ENCODE assay signal across 9 cellular contexts in genomic region chr5:141373673-141374317, GRCh38. TPM values are rescaled to one million over a fixed set of nuclear protein-coding genes. Genes with fewer than 3 reads are reported as not detected.
A peak's percentile ranks its signal among the peaks of the same experiment; 100 is the strongest.
DNase-seq lines count a peak whose midpoint lies in the region; ATAC-seq and TF ChIP-seq lines count a peak whose summit lies in the region.
"Had no signal": no experiment of that assay in that cellular context is flagged by ENCODE, and none has a peak within 500 bp of the region (broad histone marks: within the 10 kb centered on the region; RNA-seq: fewer than 3 reads in every experiment).

PCDHGA6 (plus strand) TSS chr5:141373891; CDS start chr5:141374084, 193 bp downstream.

- intact Hi-C loops in head of caudate nucleus (cut with DNase I): no loop called here

- no peaks in the 10 kb centered on the region for H4K20me1 ChIP-seq in GM23248 (ENCODE audit: insufficient read depth)

- H3K4me2 ChIP-seq in GM23248 (ENCODE audit: unreplicated experiment): peak within 1 kb of the TSS; percentile 80

- peak within 1 kb of the TSS; percentile 92 for H2AFZ ChIP-seq in GM23248

- peak within 1 kb of the TSS; percentile 44 for H3K27ac ChIP-seq in GM23248
- H3K27ac ChIP-seq in lung (ENCODE audit: low read depth in 1 of 2, low read length in 1 of 2): no peak within 1 kb of the TSS

- H3K4me1 ChIP-seq in GM23248 (ENCODE audit: insufficient read depth) (no peaks in the 10 kb centered on the region), lung (ENCODE audit: control insufficient read depth in 2 of 2, insufficient read depth in 2 of 2, low read length in 2 of 2) (no peaks in the 10 kb centered on the region)

- no peaks in the 10 kb centered on the region for H3F3A ChIP-seq in GM23248 (ENCODE audit: insufficient read depth)

- DNase-seq in AG04449 (ENCODE audit: low read depth, low spot score): no peak
- DNase-seq in GM23248: peak; percentile 64
- DNase-seq in astrocyte of the spinal cord (ENCODE audit: low read depth, low spot score): peak; percentile 48
- no peak for DNase-seq in lung (ENCODE audit: low spot score)
- DNase-seq in head of caudate nucleus: no peak
- DNase-seq: GF-D8 had no signal

- CTCF ChIA-PET in AG04449 (lab: Yijun Ruan, JAX): interaction anchor here (0.6 to 4.9 kb wide), 20 partner anchors 9 to 218 kb away, joined by 3 to 51 read pairs (median 6); partner anchors contain the start of genes PCDHGA4, PCDHGA5, PCDHGA7 and PCDHGA8

- H3K27me3 ChIP-seq in GM23248 (replicated peaks; ENCODE audit: insufficient read depth): no peaks in the 10 kb centered on the region
- no peaks in the 10 kb centered on the region for H3K27me3 ChIP-seq in lung (ENCODE audit: control insufficient read depth, insufficient read depth)

- POLR2A ChIA-PET in AG04449 (lab: Yijun Ruan, JAX): no interaction called here

- no peak for ATAC-seq in lung (ENCODE audit: insufficient read depth, low FRiP score)
- no peak for ATAC-seq in HG03439 (IDR thresholded peaks at IDR 0.05; ENCODE audit: unreplicated experiment)
- ATAC-seq in HG03175 (IDR thresholded peaks at IDR 0.05; ENCODE audit: unreplicated experiment): no peak
- ATAC-seq in activated CD4-positive, CD25-positive, alpha-beta regulatory T cell treated with anti-CD3 and anti-CD28 coated beads, Interleukin-2, amount 50 U/mL, for 24 hours: no peak

- H3K9me3 ChIP-seq in GM23248 (ENCODE audit: low read depth): no peaks in the 10 kb centered on the region
- peaks cover 3 to 62% of the 10 kb centered on the region in 2 donors for H3K9me3 ChIP-seq in lung (ENCODE audit: control insufficient read depth in 2 of 2, insufficient read depth in 1 of 2, low read length in 1 of 2)

- H3K9ac ChIP-seq in GM23248: peak within 1 kb of the TSS; percentile 67

- no peaks in the 10 kb centered on the region for H3K79me2 ChIP-seq in GM23248 (ENCODE audit: insufficient read depth)

- in situ Hi-C loops in GM23248 (cut with MboI): no loop called here
- in situ Hi-C loops in astrocyte of the spinal cord (cut with HindIII; ENCODE audit: low sequenced_read_pairs): no loop called here

- WGBS in GM23248 (ENCODE audit: low coverage in 1 of 2, low lambda C conversion rate in 2 of 2, missing lambda C conversion rate in 2 of 2), 2 experiments: 13 to 20% methylated on average over 27 of the region's 27 CpGs
- WGBS in lung, 2 donors: 17 to 19% methylated on average over 27 of the region's 27 CpGs

- no peak for TF ChIP-seq CTCF in AG04449 (IDR thresholded peaks at IDR 0.05; ENCODE audit: insufficient read depth, low read length, missing control alignments)
- TF ChIP-seq CTCF in astrocyte of the spinal cord (IDR thresholded peaks at IDR 0.05; ENCODE audit: low read depth, low read length): peak; percentile 58
- TF ChIP-seq CTCF in lung (IDR thresholded peaks at IDR 0.05; ENCODE audit: control extremely low read depth, extremely low read depth): no peak

- H3K36me3 ChIP-seq in GM23248 (ENCODE audit: low read depth) (no peaks in the 10 kb centered on the region), lung (ENCODE audit: control insufficient read depth in 2 of 2, insufficient read depth in 2 of 2, low read length in 2 of 2) (no peaks in the 10 kb centered on the region)

- H3K4me3 ChIP-seq in AG04449 (ENCODE audit: low read depth, low read length) (peak within 1 kb of the TSS; percentile 44), GM23248 (peak within 1 kb of the TSS; percentile 77), astrocyte of the spinal cord (ENCODE audit: low read depth, low read length) (peak within 1 kb of the TSS; percentile 38), lung (peak within 1 kb of the TSS; percentile 5)

- no peaks in the 10 kb centered on the region for H3K9me2 ChIP-seq in GM23248 (ENCODE audit: insufficient read depth)

RNA-seq across cellular contexts. Expression of gene PCDHGA6, which starts in this region (rescaled TPM):
- total RNA-seq in GM23248 (2014; rRNA removed; shearing (Covaris generic)): 5.4 and 5.8 TPM in 2 replicates
- 2.1 and 2.6 TPM in 2 replicates for polyA plus RNA-seq in GM23248 (2016; fragmentation: Nextera tagmentation; extraction: Ambion mirVana)
- total RNA-seq in lung: 1 to 10 TPM; 4.9 to 8.5 TPM
- under 1 TPM; 0.59 to 0.96 TPM for polyA plus RNA-seq in lung

Comparison
In these comparisons a context has a peak if more than half of its experiments do, and no peak if none do; other contexts are left out.
1. DNase-seq: peak in GM23248 (single experiment) and astrocyte of the spinal cord (single experiment); none in AG04449 (single experiment), lung (single experiment) and head of caudate nucleus (0 of 42).
2. H3K4me3 ChIP-seq: peak in every context shown above with its lines; median percentile 77 in GM23248; 44 in AG04449; 38 in astrocyte of the spinal cord; 5 in lung.